In the genomic region with DNA sequence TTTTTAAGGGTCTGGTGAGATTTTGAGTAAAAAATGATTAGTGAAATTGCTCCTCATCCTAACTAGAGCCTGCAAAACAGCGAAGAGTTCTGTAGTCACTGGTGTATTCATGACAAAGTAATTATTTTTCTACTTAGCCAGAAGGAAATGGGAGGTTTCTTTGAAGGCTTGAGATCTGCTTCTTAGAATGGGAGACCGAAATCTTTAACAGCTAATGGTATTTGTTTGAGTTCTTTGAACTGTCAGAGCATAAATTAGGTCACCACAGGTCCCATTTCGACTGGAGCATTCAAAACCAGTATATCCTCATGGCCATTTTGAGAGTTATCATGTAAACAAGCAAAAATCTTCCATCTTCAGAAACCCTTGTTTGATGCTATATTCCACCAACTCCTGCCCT, we compare ENCODE assay signal across 28 cellular contexts.
"Had no signal": no experiment of that assay in that cellular context is flagged by ENCODE, and none has a peak within 500 bp of the region (broad histone marks: within the 10 kb centered on the region; RNA-seq: fewer than 3 reads in every experiment).

No MANE protein-coding gene starts in this region.

- H3K4me3 Mint-ChIP-seq: stimulated activated effector memory CD8-positive, alpha-beta T cell treated with anti-CD3 and anti-CD28 coated beads, Interleukin-12 subunit alpha, Interleukin-12 subunit beta, amount 100 ng/mL, for 72 hours; stimulated activated memory B cell treated with anti-CD40 and anti-IgM and Interleukin-4, amounts not matched to agents 10 μg/mL and 1 μg/mL and 100 μg/mL, for 72 hours; stimulated activated naive B cell treated with anti-CD40 and anti-IgM and Interleukin-4, amounts not matched to agents 10 μg/mL and 1 μg/mL and 100 μg/mL, for 72 hours; stimulated activated naive CD8-positive, alpha-beta T cell treated with anti-CD3 and anti-CD28 coated beads, Interleukin-15, amount 100 ng/mL, for 72 hours; stimulated activated naive CD8-positive, alpha-beta T cell treated with anti-CD3 and anti-CD28 coated beads, Interleukin-15, Interleukin-2, amounts not matched to agents 100 ng/mL and 50 ng/mL, for 24 hours; type B pancreatic cell had no signal

- H3K4me1 Mint-ChIP-seq: stimulated activated effector memory CD8-positive, alpha-beta T cell treated with anti-CD3 and anti-CD28 coated beads, Interleukin-12 subunit alpha, Interleukin-12 subunit beta, amount 100 ng/mL, for 72 hours had no signal

- H3K27me3 Mint-ChIP-seq: stimulated activated memory B cell treated with anti-CD40 and anti-IgM and Interleukin-4, amounts not matched to agents 10 μg/mL and 1 μg/mL and 100 μg/mL, for 72 hours; stimulated activated naive B cell treated with anti-CD40 and anti-IgM and Interleukin-4, amounts not matched to agents 10 μg/mL and 1 μg/mL and 100 μg/mL, for 72 hours; stimulated activated naive CD8-positive, alpha-beta T cell treated with anti-CD3 and anti-CD28 coated beads, Interleukin-15, amount 100 ng/mL, for 72 hours; stimulated activated naive CD8-positive, alpha-beta T cell treated with anti-CD3 and anti-CD28 coated beads, Interleukin-15, Interleukin-2, amounts not matched to agents 100 ng/mL and 50 ng/mL, for 24 hours had no signal

- H3K9me3 ChIP-seq: testis, thoracic aorta, thyroid gland, transverse colon, upper lobe of right lung, uterus, vagina had no signal

- H3K27me3 ChIP-seq: stomach, suprapubic skin, testis, thyroid gland, tibial artery, tibial nerve, transverse colon, upper lobe of left lung, upper lobe of right lung, uterus, vagina had no signal

- H3K4me1 ChIP-seq: stomach, suprapubic skin, testis, thyroid gland, tibial artery, tibial nerve, transverse colon, upper lobe of left lung, upper lobe of right lung, uterus, vagina had no signal

- ATAC-seq: stimulated activated effector memory CD8-positive, alpha-beta T cell treated with anti-CD3 and anti-CD28 coated beads, Interleukin-12 subunit alpha, Interleukin-12 subunit beta, amount 100 ng/mL, for 72 hours; stimulated activated memory B cell treated with anti-CD40 and anti-IgM and Interleukin-4, amounts not matched to agents 10 μg/mL and 1 μg/mL and 100 μg/mL, for 72 hours; stimulated activated naive B cell treated with anti-CD40 and anti-IgM and Interleukin-4, amounts not matched to agents 10 μg/mL and 1 μg/mL and 100 μg/mL, for 72 hours; stimulated activated naive CD8-positive, alpha-beta T cell treated with anti-CD3 and anti-CD28 coated beads, Interleukin-15, amount 100 ng/mL, for 72 hours; stimulated activated naive CD8-positive, alpha-beta T cell treated with anti-CD3 and anti-CD28 coated beads, Interleukin-15, Interleukin-2, amounts not matched to agents 100 U/mL and 50 U/mL, for 24 hours; upper lobe of right lung had no signal

- H3K27ac ChIP-seq: stomach, suprapubic skin, testis, thoracic aorta, thyroid gland, tibial artery, tibial nerve, transverse colon, upper lobe of left lung, upper lobe of right lung, uterus, vagina had no signal

- H3K4me3 ChIP-seq: stomach, suprapubic skin, testis, thoracic aorta, thyroid gland, tibial artery, tibial nerve, transverse colon, upper lobe of left lung, upper lobe of right lung, uterus, vagina had no signal

- DNase-seq: stimulated activated CD4-positive, alpha-beta T cell treated with anti-CD3 and anti-CD28 coated beads, Interleukin-2, amount 100 ng/mL, for 48 hours; stimulated activated CD4-positive, alpha-beta T cell treated with anti-CD3 and anti-CD28 coated beads, Interleukin-4, amount 100 ng/mL, for 1 hour; stimulated activated CD4-positive, alpha-beta T cell treated with anti-CD3 and anti-CD28 coated beads, Interleukin-4, amount 100 ng/mL, for 24 hours; stimulated activated CD4-positive, alpha-beta T cell treated with anti-CD3 and anti-CD28 coated beads, Interleukin-4, amount 100 ng/mL, for 4 hours; stimulated activated CD8-positive, alpha-beta memory T cell treated with anti-CD3 and anti-CD28 coated beads, Interleukin-4, amount 100 ng/mL, for 48 hours; stimulated activated naive B cell treated with anti-CD40 and anti-IgM and Interleukin-4, amounts not matched to agents 10 μg/mL and 1 μg/mL and 100 μg/mL, for 72 hours; stimulated activated naive CD4-positive, alpha-beta T cell; stimulated activated naive CD4-positive, alpha-beta T cell treated with Interleukin-2 at 50 U/mL for 16 hours; stimulated activated naive CD8-positive, alpha-beta T cell treated with anti-CD3 and anti-CD28 coated beads, Interleukin-15, amount 100 ng/mL, for 72 hours; stimulated activated naive CD8-positive, alpha-beta T cell treated with anti-CD3 and anti-CD28 coated beads, Interleukin-15, Interleukin-2, amounts not matched to agents 100 U/mL and 50 U/mL, for 24 hours; stomach; substantia nigra; testis; thyroid gland; tibial artery; transverse colon; upper lobe of left lung; upper lobe of right lung; uterus had no signal

- H3K27ac Mint-ChIP-seq: stimulated activated effector memory CD8-positive, alpha-beta T cell treated with anti-CD3 and anti-CD28 coated beads, Interleukin-12 subunit alpha, Interleukin-12 subunit beta, amount 100 ng/mL, for 72 hours; stimulated activated memory B cell treated with anti-CD40 and anti-IgM and Interleukin-4, amounts not matched to agents 10 μg/mL and 1 μg/mL and 100 μg/mL, for 72 hours; stimulated activated naive B cell treated with anti-CD40 and anti-IgM and Interleukin-4, amounts not matched to agents 10 μg/mL and 1 μg/mL and 100 μg/mL, for 72 hours; stimulated activated naive CD8-positive, alpha-beta T cell treated with anti-CD3 and anti-CD28 coated beads, Interleukin-15, amount 100 ng/mL, for 72 hours; stimulated activated naive CD8-positive, alpha-beta T cell treated with anti-CD3 and anti-CD28 coated beads, Interleukin-15, Interleukin-2, amounts not matched to agents 100 ng/mL and 50 ng/mL, for 24 hours; type B pancreatic cell had no signal

- H3K36me3 ChIP-seq: stomach, suprapubic skin, thoracic aorta, thyroid gland, tibial artery, tibial nerve, transverse colon, upper lobe of left lung, upper lobe of right lung, uterus, vagina had no signal

- FAIRE-seq: urothelium cell line had no signal

- H3K36me3 Mint-ChIP-seq: stimulated activated effector memory CD8-positive, alpha-beta T cell treated with anti-CD3 and anti-CD28 coated beads, Interleukin-12 subunit alpha, Interleukin-12 subunit beta, amount 100 ng/mL, for 72 hours; type B pancreatic cell had no signal
